1 cellular context compared by ENCODE assay signal in the genomic region with DNA sequence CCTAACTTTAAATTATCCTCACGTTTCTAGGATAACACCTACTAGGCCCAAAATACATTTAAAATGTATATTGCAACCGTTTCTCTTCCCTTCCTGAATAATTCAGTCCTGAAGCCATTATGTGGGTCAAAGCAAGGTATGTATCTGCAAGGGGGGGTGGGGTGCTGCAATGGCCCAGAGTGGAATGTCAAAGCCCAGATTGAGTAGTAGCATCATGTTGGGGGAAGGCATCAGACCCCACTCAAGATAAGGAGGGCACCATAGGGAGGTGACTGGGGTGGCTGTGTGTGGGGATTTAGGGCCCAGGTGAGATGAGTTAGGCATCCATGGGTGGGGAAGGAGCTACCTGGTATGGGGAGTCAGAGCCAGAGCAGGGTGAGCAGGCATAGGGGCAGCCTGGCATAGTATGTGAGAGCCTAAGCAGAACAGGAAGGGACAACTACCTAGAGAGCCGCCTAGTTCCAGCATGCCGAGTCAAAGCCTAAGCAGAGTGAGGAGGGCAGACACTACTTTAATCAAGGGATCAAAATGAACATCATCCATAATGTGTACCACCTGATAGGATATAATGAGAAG.
TF ChIP-seq lines count a peak whose summit lies in the region.

No MANE protein-coding gene starts in this region.

TF ChIP-seq in GM12878, 131 proteins besides CTCF, POLR2A, EP300 and RAD21:
- TF ChIP-seq, protein P1, sequence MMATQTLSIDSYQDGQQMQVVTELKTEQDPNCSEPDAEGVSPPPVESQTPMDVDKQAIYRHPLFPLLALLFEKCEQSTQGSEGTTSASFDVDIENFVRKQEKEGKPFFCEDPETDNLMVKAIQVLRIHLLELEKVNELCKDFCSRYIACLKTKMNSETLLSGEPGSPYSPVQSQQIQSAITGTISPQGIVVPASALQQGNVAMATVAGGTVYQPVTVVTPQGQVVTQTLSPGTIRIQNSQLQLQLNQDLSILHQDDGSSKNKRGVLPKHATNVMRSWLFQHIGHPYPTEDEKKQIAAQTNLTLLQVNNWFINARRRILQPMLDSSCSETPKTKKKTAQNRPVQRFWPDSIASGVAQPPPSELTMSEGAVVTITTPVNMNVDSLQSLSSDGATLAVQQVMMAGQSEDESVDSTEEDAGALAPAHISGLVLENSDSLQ (IDR thresholded peaks at IDR 0.05), result no peak
- TF ChIP-seq MTA2 (IDR thresholded peaks at IDR 0.05; ENCODE audit: low read depth) (no peak), HCFC1 (IDR thresholded peaks at IDR 0.05; ENCODE audit: low read length) (no peak), ETV6 (conservative IDR thresholded peaks at IDR 0.05 in 1 of 2, IDR thresholded peaks at IDR 0.05 in 1 of 2; ENCODE audit: borderline replicate concordance in 1 of 2, low read depth in 1 of 2) (no peak), IKZF2 (IDR thresholded peaks at IDR 0.05) (no peak), SRF (IDR thresholded peaks at IDR 0.05; ENCODE audit: low read depth in 2 of 2, low read length in 2 of 2) (no peak), FOXM1 (IDR thresholded peaks at IDR 0.05; ENCODE audit: low read depth, low read length) (no peak), ZBED1 (IDR thresholded peaks at IDR 0.05; ENCODE audit: borderline replicate concordance) (no peak), KLF5 (IDR thresholded peaks at IDR 0.05; ENCODE audit: partially characterized antibody) (no peak), SMAD5 (IDR thresholded peaks at IDR 0.05; ENCODE audit: low read depth) (no peak), FOS (IDR thresholded peaks at IDR 0.05; ENCODE audit: borderline replicate concordance, extremely low read depth, insufficient read length) (no peak), SPI1 (IDR thresholded peaks at IDR 0.05; ENCODE audit: borderline replicate concordance, insufficient read depth, low read depth, low read length) (no peak), IRF4 (IDR thresholded peaks at IDR 0.05; ENCODE audit: low read depth, low read length) (no peak), POU2F2 (IDR thresholded peaks at IDR 0.05; ENCODE audit: borderline replicate concordance, low read depth, low read length) (no peak), PML (IDR thresholded peaks at IDR 0.05; ENCODE audit: low read length) (no peak), ZNF274 (IDR thresholded peaks at IDR 0.05; ENCODE audit: insufficient read depth, insufficient read length) (no peak), MYC (IDR thresholded peaks at IDR 0.05; ENCODE audit: insufficient read depth, insufficient read length, insufficient replicate concordance, low read length, severe bottlenecking) (no peak)
- TF ChIP-seq, protein P2, sequence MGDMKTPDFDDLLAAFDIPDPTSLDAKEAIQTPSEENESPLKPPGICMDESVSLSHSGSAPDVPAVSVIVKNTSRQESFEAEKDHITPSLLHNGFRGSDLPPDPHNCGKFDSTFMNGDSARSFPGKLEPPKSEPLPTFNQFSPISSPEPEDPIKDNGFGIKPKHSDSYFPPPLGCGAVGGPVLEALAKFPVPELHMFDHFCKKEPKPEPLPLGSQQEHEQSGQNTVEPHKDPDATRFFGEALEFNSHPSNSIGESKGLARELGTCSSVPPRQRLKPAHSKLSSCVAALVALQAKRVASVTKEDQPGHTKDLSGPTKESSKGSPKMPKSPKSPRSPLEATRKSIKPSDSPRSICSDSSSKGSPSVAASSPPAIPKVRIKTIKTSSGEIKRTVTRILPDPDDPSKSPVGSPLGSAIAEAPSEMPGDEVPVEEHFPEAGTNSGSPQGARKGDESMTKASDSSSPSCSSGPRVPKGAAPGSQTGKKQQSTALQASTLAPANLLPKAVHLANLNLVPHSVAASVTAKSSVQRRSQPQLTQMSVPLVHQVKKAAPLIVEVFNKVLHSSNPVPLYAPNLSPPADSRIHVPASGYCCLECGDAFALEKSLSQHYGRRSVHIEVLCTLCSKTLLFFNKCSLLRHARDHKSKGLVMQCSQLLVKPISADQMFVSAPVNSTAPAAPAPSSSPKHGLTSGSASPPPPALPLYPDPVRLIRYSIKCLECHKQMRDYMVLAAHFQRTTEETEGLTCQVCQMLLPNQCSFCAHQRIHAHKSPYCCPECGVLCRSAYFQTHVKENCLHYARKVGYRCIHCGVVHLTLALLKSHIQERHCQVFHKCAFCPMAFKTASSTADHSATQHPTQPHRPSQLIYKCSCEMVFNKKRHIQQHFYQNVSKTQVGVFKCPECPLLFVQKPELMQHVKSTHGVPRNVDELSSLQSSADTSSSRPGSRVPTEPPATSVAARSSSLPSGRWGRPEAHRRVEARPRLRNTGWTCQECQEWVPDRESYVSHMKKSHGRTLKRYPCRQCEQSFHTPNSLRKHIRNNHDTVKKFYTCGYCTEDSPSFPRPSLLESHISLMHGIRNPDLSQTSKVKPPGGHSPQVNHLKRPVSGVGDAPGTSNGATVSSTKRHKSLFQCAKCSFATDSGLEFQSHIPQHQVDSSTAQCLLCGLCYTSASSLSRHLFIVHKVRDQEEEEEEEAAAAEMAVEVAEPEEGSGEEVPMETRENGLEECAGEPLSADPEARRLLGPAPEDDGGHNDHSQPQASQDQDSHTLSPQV (IDR thresholded peaks at IDR 0.05), result no peak
- TF ChIP-seq, protein P3, sequence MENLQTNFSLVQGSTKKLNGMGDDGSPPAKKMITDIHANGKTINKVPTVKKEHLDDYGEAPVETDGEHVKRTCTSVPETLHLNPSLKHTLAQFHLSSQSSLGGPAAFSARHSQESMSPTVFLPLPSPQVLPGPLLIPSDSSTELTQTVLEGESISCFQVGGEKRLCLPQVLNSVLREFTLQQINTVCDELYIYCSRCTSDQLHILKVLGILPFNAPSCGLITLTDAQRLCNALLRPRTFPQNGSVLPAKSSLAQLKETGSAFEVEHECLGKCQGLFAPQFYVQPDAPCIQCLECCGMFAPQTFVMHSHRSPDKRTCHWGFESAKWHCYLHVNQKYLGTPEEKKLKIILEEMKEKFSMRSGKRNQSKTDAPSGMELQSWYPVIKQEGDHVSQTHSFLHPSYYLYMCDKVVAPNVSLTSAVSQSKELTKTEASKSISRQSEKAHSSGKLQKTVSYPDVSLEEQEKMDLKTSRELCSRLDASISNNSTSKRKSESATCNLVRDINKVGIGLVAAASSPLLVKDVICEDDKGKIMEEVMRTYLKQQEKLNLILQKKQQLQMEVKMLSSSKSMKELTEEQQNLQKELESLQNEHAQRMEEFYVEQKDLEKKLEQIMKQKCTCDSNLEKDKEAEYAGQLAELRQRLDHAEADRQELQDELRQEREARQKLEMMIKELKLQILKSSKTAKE (IDR thresholded peaks at IDR 0.05; ENCODE audit: low read depth, poor library complexity, severe bottlenecking), result no peak
- TF ChIP-seq, protein P4, sequence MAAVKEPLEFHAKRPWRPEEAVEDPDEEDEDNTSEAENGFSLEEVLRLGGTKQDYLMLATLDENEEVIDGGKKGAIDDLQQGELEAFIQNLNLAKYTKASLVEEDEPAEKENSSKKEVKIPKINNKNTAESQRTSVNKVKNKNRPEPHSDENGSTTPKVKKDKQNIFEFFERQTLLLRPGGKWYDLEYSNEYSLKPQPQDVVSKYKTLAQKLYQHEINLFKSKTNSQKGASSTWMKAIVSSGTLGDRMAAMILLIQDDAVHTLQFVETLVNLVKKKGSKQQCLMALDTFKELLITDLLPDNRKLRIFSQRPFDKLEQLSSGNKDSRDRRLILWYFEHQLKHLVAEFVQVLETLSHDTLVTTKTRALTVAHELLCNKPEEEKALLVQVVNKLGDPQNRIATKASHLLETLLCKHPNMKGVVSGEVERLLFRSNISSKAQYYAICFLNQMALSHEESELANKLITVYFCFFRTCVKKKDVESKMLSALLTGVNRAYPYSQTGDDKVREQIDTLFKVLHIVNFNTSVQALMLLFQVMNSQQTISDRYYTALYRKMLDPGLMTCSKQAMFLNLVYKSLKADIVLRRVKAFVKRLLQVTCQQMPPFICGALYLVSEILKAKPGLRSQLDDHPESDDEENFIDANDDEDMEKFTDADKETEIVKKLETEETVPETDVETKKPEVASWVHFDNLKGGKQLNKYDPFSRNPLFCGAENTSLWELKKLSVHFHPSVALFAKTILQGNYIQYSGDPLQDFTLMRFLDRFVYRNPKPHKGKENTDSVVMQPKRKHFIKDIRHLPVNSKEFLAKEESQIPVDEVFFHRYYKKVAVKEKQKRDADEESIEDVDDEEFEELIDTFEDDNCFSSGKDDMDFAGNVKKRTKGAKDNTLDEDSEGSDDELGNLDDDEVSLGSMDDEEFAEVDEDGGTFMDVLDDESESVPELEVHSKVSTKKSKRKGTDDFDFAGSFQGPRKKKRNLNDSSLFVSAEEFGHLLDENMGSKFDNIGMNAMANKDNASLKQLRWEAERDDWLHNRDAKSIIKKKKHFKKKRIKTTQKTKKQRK (IDR thresholded peaks at IDR 0.05; ENCODE audit: low read depth, low read length), result no peak
